23 cellular contexts compared by ENCODE assay signal in the genomic region with DNA sequence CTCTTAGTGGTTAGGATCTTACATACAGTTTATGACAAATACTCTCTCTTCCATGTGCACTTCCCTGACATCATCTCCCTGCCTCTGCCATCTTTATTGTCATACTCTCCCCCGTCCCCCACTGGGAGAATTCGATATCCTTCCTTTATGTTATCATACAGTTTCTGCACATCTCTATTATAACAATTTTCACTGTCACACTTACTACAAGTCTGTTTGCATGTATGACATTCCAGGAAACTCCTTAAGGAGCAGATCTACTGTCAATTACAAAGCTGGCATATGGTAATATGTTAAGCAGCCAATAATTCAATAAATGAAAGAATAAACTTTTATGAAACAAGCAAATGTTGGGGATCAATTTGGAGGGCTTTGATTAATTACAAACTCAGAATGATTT.
"Had no signal": no experiment of that assay in that cellular context is flagged by ENCODE, and none has a peak within 500 bp of the region (broad histone marks: within the 10 kb centered on the region; RNA-seq: fewer than 3 reads in every experiment).

No MANE protein-coding gene starts in this region.

- H3K36me3 ChIP-seq: colonic mucosa, esophagus muscularis mucosa, esophagus squamous epithelium, gastrocnemius medialis, gastroesophageal sphincter, heart left ventricle, heart right ventricle had no signal

- H3K27ac ChIP-seq: colonic mucosa, coronary artery, dorsolateral prefrontal cortex, epithelial cell of prostate, esophagus muscularis mucosa, esophagus squamous epithelium, foreskin keratinocyte, gastrocnemius medialis, gastroesophageal sphincter, heart left ventricle, heart right ventricle had no signal

- H3K4me3 ChIP-seq: colonic mucosa, coronary artery, dorsolateral prefrontal cortex, esophagus muscularis mucosa, esophagus squamous epithelium, gastrocnemius medialis, gastroesophageal sphincter, heart left ventricle, heart right ventricle had no signal

- H3K9me3 ChIP-seq: colonic mucosa, esophagus muscularis mucosa, esophagus squamous epithelium, gastrocnemius medialis, gastroesophageal sphincter, heart left ventricle, heart right ventricle had no signal

- DNase-seq: colonic mucosa; cortex of kidney; dermis blood vessel endothelial cell; dorsolateral prefrontal cortex; effector CD4-positive, alpha-beta T cell; effector CD8-positive, alpha-beta T cell; effector memory CD4-positive, alpha-beta T cell; effector memory CD8-positive, alpha-beta T cell; endodermal cell; erythroblast; esophagus squamous epithelium; foreskin fibroblast; foreskin keratinocyte; foreskin melanocyte; gastrocnemius medialis; glutamatergic neuron; head of caudate nucleus; heart left ventricle; heart right ventricle had no signal

- H3K27me3 ChIP-seq: colonic mucosa, dorsolateral prefrontal cortex, esophagus muscularis mucosa, esophagus squamous epithelium, foreskin keratinocyte, gastrocnemius medialis, gastroesophageal sphincter, heart left ventricle, heart right ventricle had no signal
